1 cellular context compared by ENCODE assay signal in the genomic region with DNA sequence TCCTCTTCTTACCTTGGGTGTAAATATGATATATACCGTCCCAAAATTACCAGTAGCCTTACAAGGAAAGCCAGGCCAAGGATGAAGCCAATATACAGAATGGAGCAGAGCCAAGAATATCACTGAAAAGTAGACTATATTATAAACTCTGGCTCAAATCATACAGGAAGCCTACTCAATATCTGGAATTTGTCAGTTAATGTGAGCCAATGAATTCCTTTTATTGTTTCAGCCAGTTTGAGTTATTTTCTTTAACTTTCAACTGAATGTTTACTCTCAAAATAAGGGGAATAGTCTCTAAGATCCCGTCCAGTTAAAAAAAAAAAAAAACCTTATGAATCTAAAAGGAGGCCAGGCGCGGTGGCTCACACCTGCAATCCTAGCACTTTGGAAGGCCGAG.
TF ChIP-seq lines count a peak whose summit lies in the region.

No MANE protein-coding gene starts in this region.

TF ChIP-seq in HepG2, 621 proteins besides CTCF, POLR2A, EP300 and RAD21:
- no peak for TF ChIP-seq CHCHD3 (CRISPR knock-in tag; IDR thresholded peaks at IDR 0.05)
- TF ChIP-seq ZNF33B (CRISPR knock-in tag; IDR thresholded peaks at IDR 0.05), result no peak
- no peak for TF ChIP-seq ZNF343 (CRISPR knock-in tag; IDR thresholded peaks at IDR 0.05)
